In the genomic region with DNA sequence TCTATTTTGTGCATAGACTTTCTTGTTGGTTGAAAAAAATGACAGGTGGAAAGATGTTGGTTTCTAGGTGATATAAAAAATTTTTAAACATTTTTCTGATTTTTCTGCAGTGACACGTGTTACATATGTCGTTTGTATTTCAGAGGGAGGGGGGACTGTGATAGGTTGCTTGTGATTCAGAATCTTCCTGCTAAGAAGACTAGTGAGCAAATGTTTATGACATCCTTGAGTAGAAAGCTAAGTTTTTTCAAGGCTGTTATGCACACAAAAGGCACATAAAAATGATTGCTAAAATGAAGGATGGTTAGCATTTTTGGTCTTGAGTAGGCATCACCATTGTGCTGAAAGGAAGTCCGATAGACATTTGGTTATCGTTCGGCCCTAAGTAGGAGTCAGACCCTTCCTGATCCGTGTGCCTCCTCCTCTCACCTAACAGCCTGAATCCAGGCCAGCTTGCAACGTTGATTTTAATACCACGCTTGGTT, we compare ENCODE assay signal across 8 cellular contexts. TPM values are rescaled to one million over a fixed set of nuclear protein-coding genes. Genes with fewer than 3 reads are reported as not detected.
DNase-seq lines count a peak whose midpoint lies in the region; ATAC-seq and TF ChIP-seq lines count a peak whose summit lies in the region.

No MANE protein-coding gene starts in this region.

- no peak overlapping the region for H3K27ac ChIP-seq in MM.1S (ENCODE audit: low read length)
- peak overlapping the region; percentile 94 to 98 for H3K27ac ChIP-seq in ascending aorta
- peak overlapping the region in 1 of 2 donors; percentile 96 for H3K27ac ChIP-seq in left lung
- H3K27ac ChIP-seq in tibial artery: peak overlapping the region; percentile 99

- no peaks in the 10 kb centered on the region for H4K20me1 ChIP-seq in MM.1S (ENCODE audit: insufficient read depth, low read length)

- peaks cover 9% of the 10 kb centered on the region for H3K36me3 ChIP-seq in MM.1S (replicated peaks; ENCODE audit: insufficient read depth, low read length)
- H3K36me3 ChIP-seq in ascending aorta: peaks cover 6 to 17% of the 10 kb centered on the region in 2 donors
- H3K36me3 ChIP-seq in left lung: peaks cover 0 to 29% of the 10 kb centered on the region in 2 donors
- peaks cover 9 to 16% (median 10%) of the 10 kb centered on the region in 3 donors for H3K36me3 ChIP-seq in tibial artery

- no peak for ATAC-seq in left lung
- no peak for ATAC-seq in GM21786 (IDR thresholded peaks at IDR 0.05; ENCODE audit: unreplicated experiment)

- TF ChIP-seq CTCF in MM.1S (IDR thresholded peaks at IDR 0.05; ENCODE audit: low read length) (no peak), ascending aorta (IDR thresholded peaks at IDR 0.05) (no peak), left lung (IDR thresholded peaks at IDR 0.05) (no peak), tibial artery (IDR thresholded peaks at IDR 0.05) (no peak)

- peak overlapping the region; percentile 82 for H3K4me3 ChIP-seq in MM.1S (ENCODE audit: low read length)
- H3K4me3 ChIP-seq in ascending aorta: peak overlapping the region; percentile 86 to 92
- H3K4me3 ChIP-seq in left lung: peak overlapping the region; percentile 81 to 86
- H3K4me3 ChIP-seq in tibial artery: peak overlapping the region; percentile 88 to 91

- H3K4me1 ChIP-seq in MM.1S (ENCODE audit: low read length) (peaks cover 24% of the 10 kb centered on the region), ascending aorta (peaks cover 3 to 16% of the 10 kb centered on the region in 2 donors), left lung (peaks cover 4 to 42% of the 10 kb centered on the region in 2 donors), tibial artery (peaks cover 0 to 35% (median 26%) of the 10 kb centered on the region in 4 donors)

- H3K9me2 ChIP-seq in MM.1S (replicated peaks; ENCODE audit: insufficient read depth, low read length): no peaks in the 10 kb centered on the region

- H3K27me3 ChIP-seq in MM.1S (replicated peaks; ENCODE audit: insufficient read depth, low read length) (peaks cover 20% of the 10 kb centered on the region), ascending aorta (no peaks in the 10 kb centered on the region), left lung (no peaks in the 10 kb centered on the region), tibial artery (no peaks in the 10 kb centered on the region)

- peaks cover 16% of the 10 kb centered on the region for H3F3A ChIP-seq in MM.1S (ENCODE audit: insufficient read depth, low read length)

- DNase-seq in NCI-H2171 treated with DMSO at 0.1 percent for 48 hours (lab: John Stamatoyannopoulos, UW): peak; percentile 20
- no peak for DNase-seq in NCI-H2171 (lab: John Stamatoyannopoulos, UW)
- DNase-seq in MM.1S: peak; percentile 32
- DNase-seq in ascending aorta (ENCODE audit: low spot score in 2 of 2): no peak
- DNase-seq in left lung: no peak
- no peak for DNase-seq in tibial artery
- DNase-seq in NCI-H1694 (lab: John Stamatoyannopoulos, UW): no peak

- H3K9me3 ChIP-seq in MM.1S (replicated peaks; ENCODE audit: insufficient read depth, low read length) (no peaks in the 10 kb centered on the region), ascending aorta (no peaks in the 10 kb centered on the region), left lung (no peaks in the 10 kb centered on the region), tibial artery (no peaks in the 10 kb centered on the region)

- peak overlapping the region; percentile 74 for H3K4me2 ChIP-seq in MM.1S (ENCODE audit: low read depth, low read length)

- peaks cover 44% of the 10 kb centered on the region for H3K79me2 ChIP-seq in MM.1S (ENCODE audit: low read length)

- peak overlapping the region; percentile 83 for H3K9ac ChIP-seq in MM.1S (ENCODE audit: low read length)

- H2AFZ ChIP-seq in MM.1S (ENCODE audit: low read length): no peak overlapping the region

- intact Hi-C loops in ascending aorta (cut with DNase I): loop anchor here (5.0 kb wide), 1 partner anchor 128 kb away; the partner anchor contains the start of gene GNB4
- intact Hi-C loops in left lung (cut with DNase I): no loop called here
- intact Hi-C loops in tibial artery (cut with DNase I; ENCODE audit: low total_unique reads): no loop called here

RNA-seq across cellular contexts. Expression of gene ZNF639, which starts 1.5 kb away (rescaled TPM):
- total RNA-seq in ascending aorta (21.4 TPM), left lung (10 to 100 TPM; 24.6 to 25.0 TPM)

RNA-seq across cellular contexts. Expression of gene MFN1, which starts 23.2 kb away (rescaled TPM):
- 25.1 TPM for total RNA-seq in ascending aorta
- total RNA-seq in left lung: 10 to 100 TPM; 38.8 to 47.3 TPM

Comparison
In these comparisons a context has a peak if more than half of its experiments do, and no peak if none do; other contexts are left out.
1. DNase-seq: peak in NCI-H2171 treated with DMSO at 0.1 percent for 48 hours (single experiment) and MM.1S (single experiment); none in NCI-H2171 (single experiment), ascending aorta (0 of 2), left lung (0 of 2), tibial artery (0 of 2) and NCI-H1694 (single experiment).
2. Peak in every context shown above with its lines, with median percentiles within 50 percentile points of each other: H3K4me3 ChIP-seq.